Comparison of ENCODE assay signal across 24 cellular contexts in the genomic region with DNA sequence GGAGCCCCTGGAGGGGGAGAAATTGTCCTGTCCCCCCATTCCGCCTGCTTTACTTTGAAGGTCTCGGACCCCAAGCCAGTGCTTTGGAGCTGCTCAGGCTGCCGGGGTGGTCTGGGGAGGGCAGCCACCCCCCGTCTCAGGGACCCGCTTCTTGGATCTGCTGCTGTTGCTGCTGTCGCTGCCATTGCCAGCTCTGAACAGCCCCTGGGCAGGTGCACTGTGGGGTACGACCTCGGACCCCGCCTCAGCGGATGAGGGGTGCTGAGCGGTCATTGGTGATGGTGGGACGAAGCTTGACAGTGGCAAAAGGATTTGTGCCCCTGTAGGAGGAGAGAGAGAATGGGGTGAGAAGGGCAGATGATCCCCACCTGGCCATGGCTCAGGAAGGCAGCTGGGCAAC. TPM values are rescaled to one million over a fixed set of nuclear protein-coding genes. Genes with fewer than 3 reads are reported as not detected.
"Had no signal": no experiment of that assay in that cellular context is flagged by ENCODE, and none has a peak within 500 bp of the region (broad histone marks: within the 10 kb centered on the region; RNA-seq: fewer than 3 reads in every experiment).

No MANE protein-coding gene starts in this region.

- H3K4me3 Mint-ChIP-seq: immature natural killer cell; naive thymus-derived CD4-positive, alpha-beta T cell; nephron; stimulated activated naive CD8-positive, alpha-beta T cell treated with anti-CD3 and anti-CD28 coated beads, Interleukin-15, amount 100 ng/mL, for 72 hours; type B pancreatic cell had no signal

- H3K4me1 Mint-ChIP-seq: nephron had no signal

- H3K9me3 Mint-ChIP-seq: nephron; stimulated activated naive CD8-positive, alpha-beta T cell treated with anti-CD3 and anti-CD28 coated beads, Interleukin-15, amount 100 ng/mL, for 72 hours; type B pancreatic cell had no signal

- H3K27ac Mint-ChIP-seq: immature natural killer cell; naive thymus-derived CD4-positive, alpha-beta T cell; nephron; type B pancreatic cell had no signal

- H3K27me3 Mint-ChIP-seq: type B pancreatic cell had no signal

- H3K36me3 Mint-ChIP-seq: type B pancreatic cell had no signal

- ATAC-seq: left lung; naive thymus-derived CD4-positive, alpha-beta T cell; pancreas; sciatic nerve; stimulated activated naive CD8-positive, alpha-beta T cell treated with anti-CD3 and anti-CD28 coated beads, Interleukin-15, amount 100 ng/mL, for 72 hours had no signal

- H3K36me3 ChIP-seq: left lung, pancreas, thyroid gland had no signal

- DNase-seq: cortex of kidney; effector CD4-positive, alpha-beta T cell; hypothalamus; immature natural killer cell; mammary epithelial cell; midbrain; naive thymus-derived CD4-positive, alpha-beta T cell; occipital lobe; stimulated activated CD4-positive, alpha-beta T cell treated with anti-CD3 and anti-CD28 coated beads, Interleukin-12 subunit alpha, Interleukin-12 subunit beta, amount 100 ng/mL, for 4 hours; stimulated activated CD4-positive, alpha-beta T cell treated with anti-CD3 and anti-CD28 coated beads, Interleukin-1b, Interleukin-23, amount 100 ng/mL, for 48 hours; stimulated activated CD4-positive, alpha-beta T cell treated with anti-CD3 and anti-CD28 coated beads, Interleukin-4, amount 100 ng/mL, for 1 hour; stimulated activated CD8-positive, alpha-beta memory T cell treated with anti-CD3 and anti-CD28 coated beads, Interleukin-4, amount 100 ng/mL, for 48 hours; stimulated activated naive CD4-positive, alpha-beta T cell; stimulated activated naive CD8-positive, alpha-beta T cell treated with anti-CD3 and anti-CD28 coated beads, Interleukin-15, amount 100 ng/mL, for 72 hours; thyroid gland had no signal

- H3K27ac ChIP-seq: left lung, pancreas, thyroid gland had no signal

- H3K9me3 ChIP-seq: left lung, pancreas, thyroid gland had no signal

- H3K4me3 ChIP-seq: left lung, pancreas, smooth muscle cell, thyroid gland had no signal

RNA-seq across cellular contexts. Expression of a gene that starts 1.1 kb away (rescaled TPM):
- total RNA-seq: fibroblast of villous mesenchyme; mammary epithelial cell; naive thymus-derived CD4-positive, alpha-beta T cell; smooth muscle cell had no signal

RNA-seq across cellular contexts. Expression of a gene that starts 25.4 kb away (rescaled TPM):
- total RNA-seq: dermis microvascular lymphatic vessel endothelial cell, occipital lobe, urinary bladder had no signal
